ENCODE assay signal across 8 cellular contexts in the genomic region with DNA sequence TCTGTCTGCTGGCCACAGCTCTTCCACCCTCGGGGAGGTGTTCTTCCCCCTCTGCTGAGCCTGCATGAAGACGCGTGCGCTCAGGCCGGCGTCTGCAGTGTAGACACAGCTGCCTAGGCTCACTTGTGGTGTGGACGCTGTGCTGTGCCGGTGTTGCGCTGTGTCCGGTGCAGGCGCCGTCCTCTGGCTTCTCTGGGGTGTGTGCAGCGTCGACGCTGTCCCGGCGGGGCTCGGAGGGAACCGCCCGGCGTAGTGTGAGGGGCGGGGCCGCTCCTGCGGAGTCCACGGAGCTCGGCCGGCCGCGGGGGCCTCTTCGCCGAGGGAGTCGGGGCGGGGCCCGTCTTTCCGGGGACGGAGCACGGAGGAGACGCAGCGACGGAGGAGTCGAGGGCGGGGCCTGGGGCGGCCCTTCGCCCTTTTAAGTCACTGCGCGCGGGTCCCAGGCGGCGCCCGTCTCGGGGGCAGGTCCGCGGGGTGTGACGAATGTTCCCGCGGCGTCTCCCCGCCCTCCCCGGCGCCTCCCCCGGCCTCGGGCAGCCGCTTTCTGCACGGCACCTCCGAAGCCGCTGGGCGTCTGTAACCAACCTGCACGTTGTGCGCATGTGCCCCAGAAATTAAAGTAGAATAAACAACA. TPM values are rescaled to one million over a fixed set of nuclear protein-coding genes. Genes with fewer than 3 reads are reported as not detected.
DNase-seq lines count a peak whose midpoint lies in the region; ATAC-seq, FAIRE-seq and TF ChIP-seq lines count a peak whose summit lies in the region.

No MANE protein-coding gene starts in this region.

- no peak for FAIRE-seq in pancreas (lab: Jason Lieb, UNC)

- no peaks in the 10 kb centered on the region for H3K27me3 ChIP-seq in pancreas
- H3K27me3 ChIP-seq in thyroid gland, result no peaks in the 10 kb centered on the region

- peaks cover 4% of the 10 kb centered on the region for H3K27me3 Mint-ChIP-seq in IgD-negative memory B cell
- no peaks in the 10 kb centered on the region for H3K27me3 Mint-ChIP-seq in activated naive CD4-positive, alpha-beta T cell treated with anti-CD3 and anti-CD28 coated beads, Interleukin-2, amount 50 U/mL, for 24 hours

- peak overlapping the region; percentile 72 for H3K9ac ChIP-seq in SK-N-MC (ENCODE audit: insufficient read length)

- H3K27ac Mint-ChIP-seq in IgD-negative memory B cell, result peak overlapping the region; percentile 35 to 81 (median 43)
- peak overlapping the region; percentile 88 for H3K27ac Mint-ChIP-seq in activated naive CD4-positive, alpha-beta T cell treated with anti-CD3 and anti-CD28 coated beads, Interleukin-2, amount 50 U/mL, for 24 hours

- H3K4me3 ChIP-seq in SK-N-MC, result peak overlapping the region; percentile 87
- H3K4me3 ChIP-seq in pancreas, result peak overlapping the region; percentile 23 to 59 (median 35)
- peak overlapping the region; percentile 18 to 32 (median 20) for H3K4me3 ChIP-seq in thyroid gland (replicated peaks in 1 of 3)

- intact Hi-C loops in Right ventricle myocardium inferior (cut with DNase I), result no loop called here
- intact Hi-C loops in pancreas (cut with DNase I), result no loop called here
- intact Hi-C loops in thyroid gland (cut with DNase I), result no loop called here

- WGBS in pancreas, 2 donors, result 1% methylated on average over 38 to 69 of the region's 69 CpGs
- 0% methylated on average over 13 of the region's 69 CpGs; no CpG with 5 or more reads in 1 of the 2 donors for WGBS in thyroid gland, 2 donors

- peak in 1 of 2 donors; percentile 71 for TF ChIP-seq POLR2A in thyroid gland (IDR thresholded peaks at IDR 0.05)

- H3K27ac ChIP-seq in SK-N-MC, result peak overlapping the region; percentile 71
- peak overlapping the region; percentile 19 to 68 (median 54) for H3K27ac ChIP-seq in pancreas
- H3K27ac ChIP-seq in thyroid gland, result peak overlapping the region in 2 of 3 donors; percentile 45 to 52

- peaks cover 5% of the 10 kb centered on the region in 3 donors for H3K9me3 Mint-ChIP-seq in IgD-negative memory B cell
- no peaks in the 10 kb centered on the region for H3K9me3 Mint-ChIP-seq in activated naive CD4-positive, alpha-beta T cell treated with anti-CD3 and anti-CD28 coated beads, Interleukin-2, amount 50 U/mL, for 24 hours

- peaks cover 0 to 5% (median 0%) of the 10 kb centered on the region in 3 donors for H3K4me1 ChIP-seq in pancreas
- H3K4me1 ChIP-seq in thyroid gland, result peaks cover 15 to 18% of the 10 kb centered on the region in 2 donors

- TF ChIP-seq CTCF in pancreas (IDR thresholded peaks at IDR 0.05) (no peak), thyroid gland (IDR thresholded peaks at IDR 0.05) (peak in 1 of 6 experiments; percentile 20)

- DNase-seq in DMS153 treated with DMSO at 0.1 percent for 48 hours (lab: John Stamatoyannopoulos, UW; ENCODE audit: unreplicated experiment) (peak; percentile 74), SK-N-MC (ENCODE audit: low read depth, low spot score) (peak; percentile 16), Right ventricle myocardium inferior (ENCODE audit: missing footprints) (peak; percentile 97), pancreas (peak; percentile 66 to 93 (median 85)), thyroid gland (peak; percentile 91 to 92)

- H3K36me3 ChIP-seq in SK-N-MC (ENCODE audit: insufficient read depth, low read length) (no peaks in the 10 kb centered on the region; the same call in 1 of the 2 replicates), pancreas (no peaks in the 10 kb centered on the region), thyroid gland (no peaks in the 10 kb centered on the region)

- ATAC-seq in GM21526 (IDR thresholded peaks at IDR 0.05; ENCODE audit: low FRiP score, unreplicated experiment), result peak; percentile 85
- peak; percentile 98 for ATAC-seq in Right ventricle myocardium inferior
- peak; percentile 88 to 97 (median 94) for ATAC-seq in pancreas

- H3K9me3 ChIP-seq in SK-N-MC (ENCODE audit: low read depth, low read length) (no peaks in the 10 kb centered on the region), pancreas (no peaks in the 10 kb centered on the region), thyroid gland (no peaks in the 10 kb centered on the region)

- peaks cover 4 to 10% (median 8%) of the 10 kb centered on the region in 3 donors for H3K4me1 Mint-ChIP-seq in IgD-negative memory B cell
- H3K4me1 Mint-ChIP-seq in activated naive CD4-positive, alpha-beta T cell treated with anti-CD3 and anti-CD28 coated beads, Interleukin-2, amount 50 U/mL, for 24 hours, result peaks cover 45% of the 10 kb centered on the region

- H3K4me3 Mint-ChIP-seq in IgD-negative memory B cell, result peak overlapping the region; percentile 76 to 96 (median 90)
- peak overlapping the region; percentile 93 for H3K4me3 Mint-ChIP-seq in activated naive CD4-positive, alpha-beta T cell treated with anti-CD3 and anti-CD28 coated beads, Interleukin-2, amount 50 U/mL, for 24 hours

- no peaks in the 10 kb centered on the region for H3K36me3 Mint-ChIP-seq in IgD-negative memory B cell
- H3K36me3 Mint-ChIP-seq in activated naive CD4-positive, alpha-beta T cell treated with anti-CD3 and anti-CD28 coated beads, Interleukin-2, amount 50 U/mL, for 24 hours, result peaks cover 6% of the 10 kb centered on the region

RNA-seq across cellular contexts. Expression of a gene that starts 45.2 kb away (rescaled TPM):
- polyA plus RNA-seq in IgD-negative memory B cell, result 31.2 TPM
- total RNA-seq in Right ventricle myocardium inferior, result 9.2 TPM
- 10 to 100 TPM in 1 of 6 donors, 1 to 10 TPM in 5; 6.8 to 10.9 (median 8.1) TPM for total RNA-seq in pancreas
- 10 to 100 TPM; 32.8 to 45.8 TPM for polyA plus RNA-seq in pancreas
- total RNA-seq in thyroid gland, result 10 to 100 TPM in 2 of 4 donors, 1 to 10 TPM in 2; 9.3 to 22.4 (median 10.1) TPM

RNA-seq across cellular contexts. Expression of a gene that starts 45.4 kb away (rescaled TPM):
- polyA plus RNA-seq in IgD-negative memory B cell (8.9 TPM), pancreas (10 to 100 TPM; 32.9 to 46.7 TPM)
- total RNA-seq in Right ventricle myocardium inferior (10.4 TPM), pancreas (10 to 100 TPM in 4 of 6 donors, 1 to 10 TPM in 2; 7.8 to 15.6 (median 12.4) TPM), thyroid gland (10 to 100 TPM; 11.2 to 23.1 (median 13.7) TPM)

Comparison
In these comparisons a context has a peak if more than half of its experiments do, and no peak if none do; other contexts are left out.
1. Peak in every context shown above with its lines: DNase-seq, ATAC-seq, H3K4me3 ChIP-seq and H3K27ac ChIP-seq.
2. DNase-seq: peak in every context shown above with its lines; median percentile 97 in Right ventricle myocardium inferior; 92 in thyroid gland; 85 in pancreas; 74 in DMS153 treated with DMSO at 0.1 percent for 48 hours; 16 in SK-N-MC.
3. H3K4me3 ChIP-seq: peak in every context shown above with its lines; median percentile 87 in SK-N-MC; 35 in pancreas; 20 in thyroid gland.